8 cellular contexts compared by ENCODE assay signal in the genomic region with DNA sequence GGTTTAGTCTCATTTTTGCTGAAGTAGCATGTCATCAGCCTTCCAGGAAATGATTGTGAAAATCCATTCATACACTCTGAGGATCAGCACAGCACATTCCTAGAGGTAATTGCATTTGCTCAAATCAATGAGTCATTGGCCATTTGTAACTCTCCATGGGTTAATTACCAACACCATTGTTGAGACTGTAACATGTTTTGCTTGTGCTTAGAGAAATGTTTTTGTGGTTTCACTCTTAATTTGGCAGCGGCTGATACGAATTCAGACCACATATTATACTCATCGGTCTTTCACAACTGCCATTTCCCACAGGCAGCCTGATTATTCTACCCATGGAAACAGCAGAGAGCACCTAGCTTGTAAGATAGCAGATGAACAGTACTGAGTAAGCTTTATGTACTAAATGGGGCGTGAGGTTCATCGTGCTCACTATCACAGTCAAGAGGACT.
A peak's percentile ranks its signal among the peaks of the same experiment; 100 is the strongest.
DNase-seq lines count a peak whose midpoint lies in the region; ATAC-seq and TF ChIP-seq lines count a peak whose summit lies in the region.

No MANE protein-coding gene starts in this region.

- peak; percentile 83 for ATAC-seq in omental fat pad (ENCODE audit: low FRiP score)
- ATAC-seq in GM18858 (IDR thresholded peaks at IDR 0.05; ENCODE audit: unreplicated experiment): no peak

- no peak overlapping the region for H3K4me3 ChIP-seq in cardiac fibroblast (replicated peaks in 1 of 2; ENCODE audit: low read depth in 2 of 2, low read length in 2 of 2)

- TF ChIP-seq CTCF in cardiac fibroblast (IDR thresholded peaks at IDR 0.05; ENCODE audit: low read depth, low read length): no peak
- TF ChIP-seq CTCF in omental fat pad (IDR thresholded peaks at IDR 0.05): no peak

- DNase-seq in SIG-M5 treated with dmso at 0.1 percent for 504 hours (lab: John Stamatoyannopoulos, UW; ENCODE audit: unreplicated experiment): peak; percentile 11
- DNase-seq in SIG-M5 (lab: John Stamatoyannopoulos, UW): no peak
- DNase-seq in NCI-H187 (lab: John Stamatoyannopoulos, UW): peak; percentile 38 to 47
- DNase-seq in cardiac fibroblast (ENCODE audit: low read depth in 2 of 2): peak; percentile 74 to 79
- DNase-seq in omental fat pad (ENCODE audit: low spot score): no peak
- no peak for DNase-seq in SHP77 (lab: John Stamatoyannopoulos, UW)
- no peak for DNase-seq in NK-92 treated with Interleukin-12 subunit alpha and Interleukin-12 subunit beta, amount 100 ng/mL, for 24 hours (lab: John Stamatoyannopoulos, UW)

Comparison
In these comparisons a context has a peak if more than half of its experiments do, and no peak if none do; other contexts are left out.
1. DNase-seq: peak in SIG-M5 treated with dmso at 0.1 percent for 504 hours (single experiment), NCI-H187 (2 of 2) and cardiac fibroblast (2 of 2); none in SIG-M5 (single experiment), omental fat pad (single experiment), SHP77 (0 of 2) and NK-92 treated with Interleukin-12 subunit alpha and Interleukin-12 subunit beta, amount 100 ng/mL, for 24 hours (single experiment).